ENCODE assay signal across 11 cellular contexts in genomic region chr18:55400590-55401274, GRCh38.
DNase-seq lines count a peak whose midpoint lies in the region; ATAC-seq, FAIRE-seq and TF ChIP-seq lines count a peak whose summit lies in the region.
"Had no signal": no experiment of that assay in that cellular context is flagged by ENCODE, and none has a peak within 500 bp of the region (broad histone marks: within the 10 kb centered on the region; RNA-seq: fewer than 3 reads in every experiment).

No MANE protein-coding gene starts in this region.

- TF ChIP-seq RAD21 in K562 (CRISPR knock-in tag; conservative IDR thresholded peaks at IDR 0.05 in 1 of 2, IDR thresholded peaks at IDR 0.05 in 1 of 2), result no peak
- no peak for TF ChIP-seq RAD21 in liver (IDR thresholded peaks at IDR 0.05)

- no peaks in the 10 kb centered on the region for H3K9me1 ChIP-seq in K562 (ENCODE audit: control insufficient read depth, insufficient read depth, low read length)

- no peaks in the 10 kb centered on the region for H3K4me1 Mint-ChIP-seq in effector memory CD8-positive, alpha-beta T cell (ENCODE audit: low read depth in 2 of 2)
- H3K4me1 Mint-ChIP-seq: activated naive CD4-positive, alpha-beta T cell treated with anti-CD3 and anti-CD28 coated beads, Interleukin-2, amount 10 ng/mL, durations not matched to agents 7 days and 5 days had no signal

- TF ChIP-seq CTCF in K562 (IDR thresholded peaks at IDR 0.05 in 2 of 3, conservative IDR thresholded peaks at IDR 0.05 in 1 of 3; ENCODE audit: insufficient read depth in 2 of 3, low read depth in 1 of 3, low read length in 3 of 3) (no peak), liver (IDR thresholded peaks at IDR 0.05; ENCODE audit: low read depth, low read length, missing input control) (no peak)

- H3K27ac Mint-ChIP-seq in effector memory CD8-positive, alpha-beta T cell, result no peak overlapping the region
- H3K27ac Mint-ChIP-seq: activated naive CD4-positive, alpha-beta T cell treated with anti-CD3 and anti-CD28 coated beads, Interleukin-2, amount 10 ng/mL, durations not matched to agents 7 days and 5 days had no signal

- DNase-seq in G401 (ENCODE audit: low spot score), result peak; percentile 57
- DNase-seq in K562 (ENCODE audit: extremely low read depth in 1 of 4, low spot score in 3 of 4), result no peak
- DNase-seq in HT-29 (ENCODE audit: low spot score), result no peak
- DNase-seq in effector memory CD8-positive, alpha-beta T cell, result no peak
- DNase-seq in small intestine, result no peak
- DNase-seq: activated naive CD4-positive, alpha-beta T cell treated with anti-CD3 and anti-CD28 coated beads, Interleukin-2, amount 10 ng/mL, durations not matched to agents 7 days and 5 days had no signal

- H3K9me3 Mint-ChIP-seq in effector memory CD8-positive, alpha-beta T cell, result peaks cover 0 to 3% of the 10 kb centered on the region in 2 donors
- H3K9me3 Mint-ChIP-seq: activated naive CD4-positive, alpha-beta T cell treated with anti-CD3 and anti-CD28 coated beads, Interleukin-2, amount 10 ng/mL, durations not matched to agents 7 days and 5 days had no signal

- H3K36me3 Mint-ChIP-seq in effector memory CD8-positive, alpha-beta T cell (ENCODE audit: insufficient read depth), result no peaks in the 10 kb centered on the region
- H3K36me3 Mint-ChIP-seq: activated naive CD4-positive, alpha-beta T cell treated with anti-CD3 and anti-CD28 coated beads, Interleukin-2, amount 10 ng/mL, durations not matched to agents 7 days and 5 days had no signal

- POLR2A ChIA-PET in K562 (lab: Yijun Ruan, JAX), result no interaction called here

- H3K4me2 ChIP-seq in K562 (ENCODE audit: insufficient read depth, low read length), result no peak overlapping the region

- no peak for TF ChIP-seq EP300 in K562 (IDR thresholded peaks at IDR 0.05; ENCODE audit: low read length)

- CTCF ChIA-PET in K562 (lab: Yijun Ruan, JAX; ENCODE audit: low intra/inter-chr PET ratio), result no interaction called here

- no peaks in the 10 kb centered on the region for H3K27me3 Mint-ChIP-seq in effector memory CD8-positive, alpha-beta T cell
- H3K27me3 Mint-ChIP-seq: activated naive CD4-positive, alpha-beta T cell treated with anti-CD3 and anti-CD28 coated beads, Interleukin-2, amount 10 ng/mL, durations not matched to agents 7 days and 5 days had no signal

- H3K27me3 ChIP-seq in K562 (ENCODE audit: control insufficient read depth in 2 of 2, insufficient read depth in 2 of 2, low read length in 2 of 2) (no peaks in the 10 kb centered on the region), liver (ENCODE audit: control insufficient read depth in 4 of 4, insufficient read depth in 4 of 4, low read length in 3 of 4) (no peaks in the 10 kb centered on the region), small intestine (ENCODE audit: control insufficient read depth in 2 of 2, insufficient read depth in 2 of 2, low read length in 2 of 2) (no peaks in the 10 kb centered on the region)

- intact Hi-C loops in K562 (cut with micrococcal nuclease), result no loop called here

- no TSS peak for BruUV-seq in K562 (replicated peaks; lab: Mats Ljungman, UMichigan)

- ATAC-seq in K562 (no peak), HG03469 (IDR thresholded peaks at IDR 0.05; ENCODE audit: unreplicated experiment) (no peak)
- ATAC-seq in effector memory CD8-positive, alpha-beta T cell (replicated peaks), result no peak

- H2AFZ ChIP-seq in K562 (ENCODE audit: low read depth, low read length), result no peak overlapping the region

- no peak overlapping the region for H3K4me3 Mint-ChIP-seq in effector memory CD8-positive, alpha-beta T cell
- H3K4me3 Mint-ChIP-seq: activated naive CD4-positive, alpha-beta T cell treated with anti-CD3 and anti-CD28 coated beads, Interleukin-2, amount 10 ng/mL, durations not matched to agents 7 days and 5 days had no signal

- H3K9me3 ChIP-seq in K562 (replicated peaks; ENCODE audit: control insufficient read depth, insufficient read depth, low read depth, low read length), result no peaks in the 10 kb centered on the region
- H3K9me3 ChIP-seq in liver (ENCODE audit: control insufficient read depth in 4 of 4, low read length in 3 of 4), result no peaks in the 10 kb centered on the region
- H3K9me3 ChIP-seq in small intestine (ENCODE audit: control insufficient read depth, low read depth), result no peaks in the 10 kb centered on the region

- 82% methylated on average over 6 of the region's 7 CpGs for WGBS in K562 (ENCODE audit: insufficient coverage, low coverage, missing lambda C conversion rate)
- 76% methylated on average over 7 of the region's 7 CpGs for WGBS in liver
- 59 to 86% (median 71%) methylated on average over 7 of the region's 7 CpGs for WGBS in small intestine, 3 donors

- H3K4me3 ChIP-seq in K562, result no peak overlapping the region
- peak overlapping the region in 1 of 3 donors; percentile 22 for H3K4me3 ChIP-seq in liver (ENCODE audit: low read depth in 1 of 3, low read length in 3 of 3)
- H3K4me3 ChIP-seq in skin epidermis, result peak overlapping the region in 5 of 7 experiments; percentile 3 to 22 (median 10)
- no peak overlapping the region for H3K4me3 ChIP-seq in small intestine (ENCODE audit: low read depth in 1 of 2, low read length in 2 of 2)

- H3K36me3 ChIP-seq in K562 (ENCODE audit: control insufficient read depth, insufficient read depth, low read length) (no peaks in the 10 kb centered on the region), liver (ENCODE audit: control insufficient read depth in 4 of 4, insufficient read depth in 3 of 4, low read depth in 1 of 4, low read length in 3 of 4) (no peaks in the 10 kb centered on the region), small intestine (ENCODE audit: control insufficient read depth in 2 of 2, insufficient read depth in 2 of 2, low read length in 2 of 2) (no peaks in the 10 kb centered on the region)

- H3K27ac ChIP-seq in K562 (ENCODE audit: extremely low read depth, low read depth, low read length) (no peak overlapping the region), liver (ENCODE audit: low read depth in 1 of 2, low read length in 2 of 2) (peak overlapping the region; percentile 5 to 56), skin epidermis (peak overlapping the region in 16 of 21 experiments; percentile 2 to 82 (median 64)), small intestine (ENCODE audit: low read depth in 1 of 2, low read length in 1 of 2) (peak overlapping the region in 1 of 2 donors; percentile 85)

- no peaks in the 10 kb centered on the region for H4K20me1 ChIP-seq in K562 (replicated peaks; ENCODE audit: control insufficient read depth, insufficient read depth, low read length)

- H3K4me1 ChIP-seq in K562 (replicated peaks in 1 of 2; ENCODE audit: control insufficient read depth in 2 of 2, insufficient read depth in 2 of 2, low read length in 2 of 2) (no peaks in the 10 kb centered on the region), liver (ENCODE audit: control insufficient read depth in 4 of 4, insufficient read depth in 4 of 4, low read length in 3 of 4) (no peaks in the 10 kb centered on the region), small intestine (ENCODE audit: control insufficient read depth in 2 of 2, insufficient read depth in 1 of 2, low read depth in 1 of 2, low read length in 1 of 2) (peaks cover 0 to 6% of the 10 kb centered on the region in 2 donors)

- TF ChIP-seq POLR2A in K562 (conservative IDR thresholded peaks at IDR 0.05), result no peak

- no peak for FAIRE-seq in K562 (lab: Jason Lieb, UNC)
- FAIRE-seq in small intestine (lab: Jason Lieb, UNC), result no peak
- FAIRE-seq: GM12891, TTC549 had no signal

- H3K79me2 ChIP-seq in K562 (ENCODE audit: control insufficient read depth, insufficient read depth, low read length), result no peaks in the 10 kb centered on the region

- H3K9ac ChIP-seq in K562 (ENCODE audit: insufficient read depth in 1 of 2, low read depth in 2 of 2, low read length in 2 of 2) (no peak overlapping the region), liver (ENCODE audit: low read depth in 1 of 2, low read length in 2 of 2) (peak overlapping the region in 1 of 2 donors; percentile 59)

- in situ Hi-C loops in G401 (cut with HindIII; ENCODE audit: low sequenced_read_pairs), result no loop called here
- in situ Hi-C loops in K562 (cut with MboI), result no loop called here

TF ChIP-seq in K562, 482 proteins besides CTCF, POLR2A, EP300 and RAD21 (continues in another document):
- TF ChIP-seq HMGN3 (IDR thresholded peaks at IDR 0.05; ENCODE audit: borderline replicate concordance, extremely low read depth, insufficient read length, low read depth, low read length) (no peak), POLR2G (IDR thresholded peaks at IDR 0.05; ENCODE audit: low read depth, low read length) (no peak), MAFK (IDR thresholded peaks at IDR 0.05; ENCODE audit: low read length) (peak; percentile 85)

TF ChIP-seq in liver, 16 proteins besides CTCF, POLR2A, EP300 and RAD21:
- TF ChIP-seq MAX (IDR thresholded peaks at IDR 0.05) (no peak), TAF1 (conservative IDR thresholded peaks at IDR 0.05) (no peak), FOXA2 (IDR thresholded peaks at IDR 0.05) (no peak), JUND (IDR thresholded peaks at IDR 0.05) (no peak), ZBTB33 (IDR thresholded peaks at IDR 0.05) (no peak), SP1 (IDR thresholded peaks at IDR 0.05) (no peak), YY1 (IDR thresholded peaks at IDR 0.05) (no peak), GABPA (IDR thresholded peaks at IDR 0.05 in 1 of 2, conservative IDR thresholded peaks at IDR 0.05 in 1 of 2) (no peak), RXRA (IDR thresholded peaks at IDR 0.05) (no peak), HNF4A (conservative IDR thresholded peaks at IDR 0.05) (no peak), ATF3 (IDR thresholded peaks at IDR 0.05) (no peak), EGR1 (IDR thresholded peaks at IDR 0.05; ENCODE audit: low read depth in 2 of 2) (no peak)
TF ChIP-seq in liver: peak in this region for 0.

Comparison
In these comparisons a context has a peak if more than half of its experiments do, and no peak if none do; other contexts are left out.
1. H3K4me3 ChIP-seq: peak in skin epidermis (5 of 7); none in K562 (single experiment) and small intestine (0 of 2).